In the genomic region with DNA sequence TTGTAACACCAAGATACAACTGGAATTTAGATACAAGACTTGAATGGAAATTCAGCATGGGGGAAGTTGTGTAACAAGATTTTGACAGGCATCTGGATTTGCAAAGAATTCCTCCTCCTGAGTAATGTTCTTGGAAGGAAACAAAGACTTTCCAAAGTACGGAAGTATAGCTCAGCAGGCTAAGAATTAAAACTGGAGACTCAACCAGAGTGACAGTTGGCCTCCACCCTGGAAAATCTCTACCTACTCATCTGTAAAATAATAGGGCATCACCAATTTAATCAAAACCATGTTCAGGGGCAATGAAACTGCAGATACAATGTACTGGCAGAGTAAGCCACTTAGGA, we compare ENCODE assay signal across 1 cellular context.
TF ChIP-seq lines count a peak whose summit lies in the region.

No MANE protein-coding gene starts in this region.

TF ChIP-seq in SK-N-SH, 30 proteins besides CTCF, POLR2A, EP300 and RAD21 (continued from another document):
- TF ChIP-seq, protein P1, sequence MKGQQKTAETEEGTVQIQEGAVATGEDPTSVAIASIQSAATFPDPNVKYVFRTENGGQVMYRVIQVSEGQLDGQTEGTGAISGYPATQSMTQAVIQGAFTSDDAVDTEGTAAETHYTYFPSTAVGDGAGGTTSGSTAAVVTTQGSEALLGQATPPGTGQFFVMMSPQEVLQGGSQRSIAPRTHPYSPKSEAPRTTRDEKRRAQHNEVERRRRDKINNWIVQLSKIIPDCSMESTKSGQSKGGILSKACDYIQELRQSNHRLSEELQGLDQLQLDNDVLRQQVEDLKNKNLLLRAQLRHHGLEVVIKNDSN (IDR thresholded peaks at IDR 0.05; ENCODE audit: borderline replicate concordance, low read depth): no peak
- TF ChIP-seq FOSL2 (IDR thresholded peaks at IDR 0.05; ENCODE audit: borderline replicate concordance, low read depth): 0 out of 2 replicates have a peak, but pooled peaks have one; percentile 3
- peak; percentile 72 for TF ChIP-seq TCF12 (IDR thresholded peaks at IDR 0.05)
